In genomic region chr11:11976476-11977187, GRCh38 we compare ENCODE assay signal across 9 cellular contexts. TPM values are rescaled to one million over a fixed set of nuclear protein-coding genes. Genes with fewer than 3 reads are reported as not detected.
DNase-seq lines count a peak whose midpoint lies in the region; ATAC-seq and TF ChIP-seq lines count a peak whose summit lies in the region.
"Had no signal": no experiment of that assay in that cellular context is flagged by ENCODE, and none has a peak within 500 bp of the region (broad histone marks: within the 10 kb centered on the region; RNA-seq: fewer than 3 reads in every experiment).

No MANE protein-coding gene starts in this region.

- no peak overlapping the region for H2AFZ ChIP-seq in osteoblast (ENCODE audit: low read length)

- H3K27me3 ChIP-seq in WERI-Rb-1 (ENCODE audit: insufficient read depth, low read depth, severe bottlenecking) (no peaks in the 10 kb centered on the region), osteoblast (ENCODE audit: insufficient read depth, low read length) (no peaks in the 10 kb centered on the region)

- DNase-seq in ELR (ENCODE audit: low read depth), result peak; percentile 24
- DNase-seq in WERI-Rb-1, result no peak
- DNase-seq in Right ventricle myocardium inferior (ENCODE audit: missing footprints), result no peak
- peak; percentile 64 for DNase-seq in osteoblast (ENCODE audit: insufficient read length, low spot score, missing footprints)
- no peak for DNase-seq in DMS79 (lab: John Stamatoyannopoulos, UW)
- DNase-seq in T1000 (lab: John Stamatoyannopoulos, UW), result no peak
- DNase-seq: activated naive CD4-positive, alpha-beta T cell had no signal

- ATAC-seq in Right ventricle myocardium inferior, result peak; percentile 5
- ATAC-seq in HG03469 (IDR thresholded peaks at IDR 0.05; ENCODE audit: unreplicated experiment), result no peak
- ATAC-seq in GM18517 (IDR thresholded peaks at IDR 0.05; ENCODE audit: unreplicated experiment), result no peak

- no peaks in the 10 kb centered on the region for H3K79me2 ChIP-seq in osteoblast (ENCODE audit: insufficient read depth, low read length)

- intact Hi-C loops in Right ventricle myocardium inferior (cut with DNase I), result no loop called here

- peak overlapping the region; percentile 63 for H3K27ac ChIP-seq in WERI-Rb-1
- H3K27ac ChIP-seq in osteoblast (ENCODE audit: low read depth, low read length), result peak overlapping the region; percentile 69

- no peaks in the 10 kb centered on the region for H4K20me1 ChIP-seq in osteoblast (ENCODE audit: insufficient read depth, low read length)

- no peaks in the 10 kb centered on the region for H3K9me3 ChIP-seq in WERI-Rb-1 (ENCODE audit: severe bottlenecking)
- no peaks in the 10 kb centered on the region for H3K9me3 ChIP-seq in osteoblast (ENCODE audit: low read depth, low read length)

- TF ChIP-seq CTCF in WERI-Rb-1 (IDR thresholded peaks at IDR 0.05; ENCODE audit: low read depth, low read length), result no peak
- TF ChIP-seq CTCF in osteoblast (IDR thresholded peaks at IDR 0.05; ENCODE audit: extremely low read depth, low read depth, low read length), result no peak

- H3K4me2 ChIP-seq in osteoblast (ENCODE audit: insufficient read depth, low read length), result peak overlapping the region; percentile 67

- H3K4me3 ChIP-seq in WERI-Rb-1 (ENCODE audit: low read depth, low read length) (no peak overlapping the region), osteoblast (ENCODE audit: insufficient read depth, low read length) (peak overlapping the region; percentile 8)

- peaks cover 58% of the 10 kb centered on the region for H3K4me1 ChIP-seq in osteoblast (ENCODE audit: insufficient read depth, low read length)

- no peaks in the 10 kb centered on the region for H3K36me3 ChIP-seq in WERI-Rb-1
- H3K36me3 ChIP-seq in osteoblast (ENCODE audit: insufficient read depth, low read length), result no peaks in the 10 kb centered on the region

RNA-seq across cellular contexts. Expression of gene DKK3, which starts 31.8 kb away (rescaled TPM):
- total RNA-seq in Right ventricle myocardium inferior (515 TPM), osteoblast (52.2 and 72.4 TPM in 2 replicates)

Comparison
In these comparisons a context has a peak if more than half of its experiments do, and no peak if none do; other contexts are left out.
1. DNase-seq: peak in ELR (single experiment) and osteoblast (single experiment); none in WERI-Rb-1 (single experiment), Right ventricle myocardium inferior (single experiment), DMS79 (single experiment) and T1000 (single experiment).